Comparison of ENCODE assay signal across 1 cellular context in the genomic region with DNA sequence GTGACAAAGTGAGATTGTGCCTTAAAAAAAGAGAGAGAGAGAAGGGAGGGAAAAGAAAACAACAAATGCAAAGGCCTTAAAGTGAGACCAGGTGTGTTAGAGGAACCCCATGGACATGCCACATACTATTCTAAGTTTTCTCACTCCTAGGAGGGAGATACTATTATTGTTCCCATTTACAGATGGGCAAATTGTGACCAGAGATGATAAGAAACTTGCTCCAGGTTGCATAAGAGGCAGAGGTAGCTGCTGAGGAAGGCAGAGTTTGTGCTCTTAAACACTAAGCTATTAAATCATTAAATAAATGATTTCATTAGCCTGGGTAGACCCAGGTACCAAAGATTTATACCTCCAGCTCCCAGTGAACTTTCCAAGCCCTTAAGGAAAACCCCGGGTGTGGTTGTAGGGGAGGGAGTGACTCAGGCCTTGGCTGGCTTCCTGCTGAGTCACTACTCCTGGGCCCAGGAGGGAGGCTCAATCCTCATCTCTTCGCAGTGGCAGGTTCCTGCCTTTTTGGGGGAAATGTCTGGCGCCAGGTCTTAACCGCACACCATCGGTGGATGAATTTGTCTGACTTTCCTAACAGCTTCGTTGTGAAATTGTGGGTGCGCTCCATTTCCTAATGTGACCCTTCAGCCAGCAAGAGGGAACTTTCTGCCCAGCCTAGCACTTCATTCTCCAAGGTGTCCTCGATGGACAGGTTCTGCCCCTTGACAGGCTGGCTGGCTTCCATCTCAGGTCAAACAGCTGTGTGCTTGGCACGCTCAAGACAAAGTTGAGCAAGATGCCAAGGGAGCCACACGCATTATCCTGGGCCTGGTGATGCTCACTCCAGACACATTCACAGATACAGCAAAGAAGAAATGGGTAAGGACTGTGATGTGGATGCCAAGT.
TF ChIP-seq lines count a peak whose summit lies in the region.

No MANE protein-coding gene starts in this region.

TF ChIP-seq in K562, 482 proteins besides CTCF, POLR2A, EP300 and RAD21 (continued from another document and continues in another):
- TF ChIP-seq SIN3A (IDR thresholded peaks at IDR 0.05; ENCODE audit: borderline replicate concordance in 2 of 2, control insufficient read depth in 1 of 2, low read depth in 2 of 2, low read length in 2 of 2) (no peak), ZNF165 (CRISPR knock-in tag; IDR thresholded peaks at IDR 0.05; ENCODE audit: borderline replicate concordance) (no peak), FOXP1 (CRISPR knock-in tag; IDR thresholded peaks at IDR 0.05) (peak; percentile 46; the same call in 1 of the 2 replicates), TARDBP (IDR thresholded peaks at IDR 0.05) (no peak), PCBP2 (IDR thresholded peaks at IDR 0.05; ENCODE audit: low read depth, low read length, poor library complexity, severe bottlenecking) (no peak), FOXM1 (IDR thresholded peaks at IDR 0.05; ENCODE audit: low read depth) (peak; percentile 32; the same call in 1 of the 2 replicates), FOXM1 (CRISPR knock-in tag; IDR thresholded peaks at IDR 0.05; ENCODE audit: low read depth) (no peak), CCNT2 (IDR thresholded peaks at IDR 0.05; ENCODE audit: borderline replicate concordance, extremely low read depth, insufficient read length, low read depth, low read length) (no peak), CC2D1A (IDR thresholded peaks at IDR 0.05) (peak; percentile 20; the same call in 1 of the 2 replicates), ATF7 (IDR thresholded peaks at IDR 0.05) (peak; percentile 73; the same call in 1 of the 2 replicates), ZNF23 (CRISPR knock-in tag; IDR thresholded peaks at IDR 0.05) (no peak), ZNF408 (CRISPR knock-in tag; IDR thresholded peaks at IDR 0.05; ENCODE audit: low read depth) (no peak), C11orf30 (IDR thresholded peaks at IDR 0.05; ENCODE audit: low read depth) (peak; percentile 96), KAT7 (CRISPR knock-in tag; IDR thresholded peaks at IDR 0.05; ENCODE audit: borderline replicate concordance) (no peak), TAF1 (IDR thresholded peaks at IDR 0.05; ENCODE audit: control insufficient read depth, extremely low read depth, insufficient read depth, low read length, severe bottlenecking) (peak; percentile 27), ARID2 (IDR thresholded peaks at IDR 0.05) (no peak), ZNF175 (CRISPR knock-in tag; IDR thresholded peaks at IDR 0.05; ENCODE audit: low read depth) (0 out of 2 replicates have a peak, but pooled peaks have one; percentile 1)
- TF ChIP-seq, protein P1, sequence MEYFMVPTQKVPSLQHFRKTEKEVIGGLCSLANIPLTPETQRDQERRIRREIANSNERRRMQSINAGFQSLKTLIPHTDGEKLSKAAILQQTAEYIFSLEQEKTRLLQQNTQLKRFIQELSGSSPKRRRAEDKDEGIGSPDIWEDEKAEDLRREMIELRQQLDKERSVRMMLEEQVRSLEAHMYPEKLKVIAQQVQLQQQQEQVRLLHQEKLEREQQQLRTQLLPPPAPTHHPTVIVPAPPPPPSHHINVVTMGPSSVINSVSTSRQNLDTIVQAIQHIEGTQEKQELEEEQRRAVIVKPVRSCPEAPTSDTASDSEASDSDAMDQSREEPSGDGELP (CRISPR knock-in tag; IDR thresholded peaks at IDR 0.05; ENCODE audit: borderline replicate concordance) = peak; percentile 54; the same call in 1 of the 2 replicates
- TF ChIP-seq, protein P2, sequence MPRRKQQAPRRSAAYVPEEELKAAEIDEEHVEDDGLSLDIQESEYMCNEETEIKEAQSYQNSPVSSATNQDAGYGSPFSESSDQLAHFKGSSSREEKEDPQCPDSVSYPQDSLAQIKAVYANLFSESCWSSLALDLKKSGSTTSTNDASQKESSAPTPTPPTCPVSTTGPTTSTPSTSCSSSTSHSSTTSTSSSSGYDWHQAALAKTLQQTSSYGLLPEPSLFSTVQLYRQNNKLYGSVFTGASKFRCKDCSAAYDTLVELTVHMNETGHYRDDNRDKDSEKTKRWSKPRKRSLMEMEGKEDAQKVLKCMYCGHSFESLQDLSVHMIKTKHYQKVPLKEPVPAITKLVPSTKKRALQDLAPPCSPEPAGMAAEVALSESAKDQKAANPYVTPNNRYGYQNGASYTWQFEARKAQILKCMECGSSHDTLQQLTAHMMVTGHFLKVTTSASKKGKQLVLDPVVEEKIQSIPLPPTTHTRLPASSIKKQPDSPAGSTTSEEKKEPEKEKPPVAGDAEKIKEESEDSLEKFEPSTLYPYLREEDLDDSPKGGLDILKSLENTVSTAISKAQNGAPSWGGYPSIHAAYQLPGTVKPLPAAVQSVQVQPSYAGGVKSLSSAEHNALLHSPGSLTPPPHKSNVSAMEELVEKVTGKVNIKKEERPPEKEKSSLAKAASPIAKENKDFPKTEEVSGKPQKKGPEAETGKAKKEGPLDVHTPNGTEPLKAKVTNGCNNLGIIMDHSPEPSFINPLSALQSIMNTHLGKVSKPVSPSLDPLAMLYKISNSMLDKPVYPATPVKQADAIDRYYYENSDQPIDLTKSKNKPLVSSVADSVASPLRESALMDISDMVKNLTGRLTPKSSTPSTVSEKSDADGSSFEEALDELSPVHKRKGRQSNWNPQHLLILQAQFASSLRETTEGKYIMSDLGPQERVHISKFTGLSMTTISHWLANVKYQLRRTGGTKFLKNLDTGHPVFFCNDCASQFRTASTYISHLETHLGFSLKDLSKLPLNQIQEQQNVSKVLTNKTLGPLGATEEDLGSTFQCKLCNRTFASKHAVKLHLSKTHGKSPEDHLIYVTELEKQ (CRISPR knock-in tag; IDR thresholded peaks at IDR 0.05) = no peak
- TF ChIP-seq, protein P3, sequence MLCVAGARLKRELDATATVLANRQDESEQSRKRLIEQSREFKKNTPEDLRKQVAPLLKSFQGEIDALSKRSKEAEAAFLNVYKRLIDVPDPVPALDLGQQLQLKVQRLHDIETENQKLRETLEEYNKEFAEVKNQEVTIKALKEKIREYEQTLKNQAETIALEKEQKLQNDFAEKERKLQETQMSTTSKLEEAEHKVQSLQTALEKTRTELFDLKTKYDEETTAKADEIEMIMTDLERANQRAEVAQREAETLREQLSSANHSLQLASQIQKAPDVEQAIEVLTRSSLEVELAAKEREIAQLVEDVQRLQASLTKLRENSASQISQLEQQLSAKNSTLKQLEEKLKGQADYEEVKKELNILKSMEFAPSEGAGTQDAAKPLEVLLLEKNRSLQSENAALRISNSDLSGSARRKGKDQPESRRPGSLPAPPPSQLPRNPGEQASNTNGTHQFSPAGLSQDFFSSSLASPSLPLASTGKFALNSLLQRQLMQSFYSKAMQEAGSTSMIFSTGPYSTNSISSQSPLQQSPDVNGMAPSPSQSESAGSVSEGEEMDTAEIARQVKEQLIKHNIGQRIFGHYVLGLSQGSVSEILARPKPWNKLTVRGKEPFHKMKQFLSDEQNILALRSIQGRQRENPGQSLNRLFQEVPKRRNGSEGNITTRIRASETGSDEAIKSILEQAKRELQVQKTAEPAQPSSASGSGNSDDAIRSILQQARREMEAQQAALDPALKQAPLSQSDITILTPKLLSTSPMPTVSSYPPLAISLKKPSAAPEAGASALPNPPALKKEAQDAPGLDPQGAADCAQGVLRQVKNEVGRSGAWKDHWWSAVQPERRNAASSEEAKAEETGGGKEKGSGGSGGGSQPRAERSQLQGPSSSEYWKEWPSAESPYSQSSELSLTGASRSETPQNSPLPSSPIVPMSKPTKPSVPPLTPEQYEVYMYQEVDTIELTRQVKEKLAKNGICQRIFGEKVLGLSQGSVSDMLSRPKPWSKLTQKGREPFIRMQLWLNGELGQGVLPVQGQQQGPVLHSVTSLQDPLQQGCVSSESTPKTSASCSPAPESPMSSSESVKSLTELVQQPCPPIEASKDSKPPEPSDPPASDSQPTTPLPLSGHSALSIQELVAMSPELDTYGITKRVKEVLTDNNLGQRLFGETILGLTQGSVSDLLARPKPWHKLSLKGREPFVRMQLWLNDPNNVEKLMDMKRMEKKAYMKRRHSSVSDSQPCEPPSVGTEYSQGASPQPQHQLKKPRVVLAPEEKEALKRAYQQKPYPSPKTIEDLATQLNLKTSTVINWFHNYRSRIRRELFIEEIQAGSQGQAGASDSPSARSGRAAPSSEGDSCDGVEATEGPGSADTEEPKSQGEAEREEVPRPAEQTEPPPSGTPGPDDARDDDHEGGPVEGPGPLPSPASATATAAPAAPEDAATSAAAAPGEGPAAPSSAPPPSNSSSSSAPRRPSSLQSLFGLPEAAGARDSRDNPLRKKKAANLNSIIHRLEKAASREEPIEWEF (CRISPR knock-in tag; IDR thresholded peaks at IDR 0.05) = peak; percentile 64; the same call in 1 of the 2 replicates
- TF ChIP-seq, protein P4, sequence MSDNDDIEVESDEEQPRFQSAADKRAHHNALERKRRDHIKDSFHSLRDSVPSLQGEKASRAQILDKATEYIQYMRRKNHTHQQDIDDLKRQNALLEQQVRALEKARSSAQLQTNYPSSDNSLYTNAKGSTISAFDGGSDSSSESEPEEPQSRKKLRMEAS (CRISPR knock-in tag; IDR thresholded peaks at IDR 0.05) = 0 out of 2 replicates have a peak, but pooled peaks have one; percentile 23
- TF ChIP-seq, protein P5, sequence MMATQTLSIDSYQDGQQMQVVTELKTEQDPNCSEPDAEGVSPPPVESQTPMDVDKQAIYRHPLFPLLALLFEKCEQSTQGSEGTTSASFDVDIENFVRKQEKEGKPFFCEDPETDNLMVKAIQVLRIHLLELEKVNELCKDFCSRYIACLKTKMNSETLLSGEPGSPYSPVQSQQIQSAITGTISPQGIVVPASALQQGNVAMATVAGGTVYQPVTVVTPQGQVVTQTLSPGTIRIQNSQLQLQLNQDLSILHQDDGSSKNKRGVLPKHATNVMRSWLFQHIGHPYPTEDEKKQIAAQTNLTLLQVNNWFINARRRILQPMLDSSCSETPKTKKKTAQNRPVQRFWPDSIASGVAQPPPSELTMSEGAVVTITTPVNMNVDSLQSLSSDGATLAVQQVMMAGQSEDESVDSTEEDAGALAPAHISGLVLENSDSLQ (IDR thresholded peaks at IDR 0.05) = peak; percentile 7; the same call in 1 of the 2 replicates
- TF ChIP-seq, protein P6, sequence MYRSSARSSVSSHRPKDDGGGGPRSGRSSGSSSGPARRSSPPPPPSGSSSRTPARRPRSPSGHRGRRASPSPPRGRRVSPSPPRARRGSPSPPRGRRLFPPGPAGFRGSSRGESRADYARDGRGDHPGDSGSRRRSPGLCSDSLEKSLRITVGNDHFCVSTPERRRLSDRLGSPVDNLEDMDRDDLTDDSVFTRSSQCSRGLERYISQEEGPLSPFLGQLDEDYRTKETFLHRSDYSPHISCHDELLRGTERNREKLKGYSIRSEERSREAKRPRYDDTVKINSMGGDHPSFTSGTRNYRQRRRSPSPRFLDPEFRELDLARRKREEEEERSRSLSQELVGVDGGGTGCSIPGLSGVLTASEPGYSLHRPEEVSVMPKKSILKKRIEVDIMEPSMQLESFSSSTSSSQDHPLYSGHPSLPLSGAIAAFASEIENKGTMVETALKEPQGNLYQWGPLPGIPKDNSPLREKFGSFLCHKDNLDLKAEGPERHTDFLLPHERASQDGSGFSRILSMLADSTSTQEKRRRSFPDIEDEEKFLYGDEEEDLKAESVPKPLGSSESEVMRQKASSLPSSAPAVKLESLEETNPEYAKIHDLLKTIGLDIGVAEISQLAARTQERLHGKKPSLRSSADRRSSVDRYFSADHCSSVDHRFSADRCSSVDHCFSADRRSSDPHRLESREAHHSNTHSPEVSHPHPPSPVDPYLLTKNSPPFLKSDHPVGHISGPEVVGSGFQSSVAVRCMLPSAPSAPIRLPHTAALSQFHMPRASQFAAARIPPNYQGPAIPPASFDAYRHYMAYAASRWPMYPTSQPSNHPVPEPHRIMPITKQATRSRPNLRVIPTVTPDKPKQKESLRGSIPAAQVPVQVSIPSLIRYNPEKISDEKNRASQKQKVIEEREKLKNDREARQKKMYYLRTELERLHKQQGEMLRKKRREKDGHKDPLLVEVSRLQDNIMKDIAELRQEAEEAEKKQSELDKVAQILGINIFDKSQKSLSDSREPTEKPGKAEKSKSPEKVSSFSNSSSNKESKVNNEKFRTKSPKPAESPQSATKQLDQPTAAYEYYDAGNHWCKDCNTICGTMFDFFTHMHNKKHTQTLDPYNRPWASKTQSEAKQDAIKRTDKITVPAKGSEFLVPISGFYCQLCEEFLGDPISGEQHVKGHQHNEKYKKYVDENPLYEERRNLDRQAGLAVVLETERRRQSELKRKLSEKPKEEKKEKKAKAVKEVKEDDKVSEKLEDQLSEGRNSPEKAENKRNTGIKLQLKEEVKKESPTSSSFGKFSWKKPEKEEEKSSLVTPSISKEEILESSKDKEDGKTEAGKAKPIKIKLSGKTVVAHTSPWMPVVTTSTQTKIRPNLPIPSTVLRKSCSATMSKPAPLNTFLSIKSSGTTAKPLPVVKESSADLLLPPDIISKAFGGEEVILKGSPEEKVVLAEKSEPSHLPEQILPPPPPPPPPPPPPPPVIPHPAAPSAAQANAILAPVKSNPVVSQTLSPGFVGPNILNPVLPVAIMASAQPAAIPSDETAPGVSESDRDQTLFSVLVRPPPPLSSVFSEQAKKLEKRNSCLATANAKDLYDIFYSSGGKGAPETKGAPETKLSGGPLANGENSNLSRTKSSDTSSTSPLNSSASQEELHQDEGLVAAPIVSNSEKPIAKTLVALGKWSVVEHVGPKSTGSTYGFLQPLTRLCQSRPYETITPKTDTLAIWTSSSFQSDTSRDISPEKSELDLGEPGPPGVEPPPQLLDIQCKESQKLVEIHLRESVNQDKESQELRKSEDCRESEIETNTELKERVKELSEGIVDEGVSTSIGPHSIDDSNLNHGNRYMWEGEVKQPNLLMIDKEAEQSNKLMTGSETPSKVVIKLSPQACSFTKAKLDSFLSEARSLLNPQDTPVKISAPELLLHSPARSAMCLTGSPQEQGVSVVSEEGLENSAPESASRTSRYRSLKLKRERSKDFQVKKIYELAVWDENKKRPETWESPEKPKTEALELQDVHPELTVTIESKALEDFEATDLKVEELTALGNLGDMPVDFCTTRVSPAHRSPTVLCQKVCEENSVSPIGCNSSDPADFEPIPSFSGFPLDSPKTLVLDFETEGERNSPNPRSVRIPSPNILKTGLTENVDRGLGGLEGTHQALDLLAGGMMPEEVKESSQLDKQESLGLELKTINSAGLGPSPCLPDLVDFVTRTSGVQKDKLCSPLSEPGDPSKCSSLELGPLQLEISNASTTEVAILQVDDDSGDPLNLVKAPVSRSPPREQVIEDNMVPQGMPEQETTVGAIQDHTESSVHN (IDR thresholded peaks at IDR 0.05; ENCODE audit: borderline replicate concordance in 1 of 2, low read depth in 1 of 2) = peak in 1 of 2 experiments; percentile 55; a peak in 1 of 4 replicates
- TF ChIP-seq, protein P7, sequence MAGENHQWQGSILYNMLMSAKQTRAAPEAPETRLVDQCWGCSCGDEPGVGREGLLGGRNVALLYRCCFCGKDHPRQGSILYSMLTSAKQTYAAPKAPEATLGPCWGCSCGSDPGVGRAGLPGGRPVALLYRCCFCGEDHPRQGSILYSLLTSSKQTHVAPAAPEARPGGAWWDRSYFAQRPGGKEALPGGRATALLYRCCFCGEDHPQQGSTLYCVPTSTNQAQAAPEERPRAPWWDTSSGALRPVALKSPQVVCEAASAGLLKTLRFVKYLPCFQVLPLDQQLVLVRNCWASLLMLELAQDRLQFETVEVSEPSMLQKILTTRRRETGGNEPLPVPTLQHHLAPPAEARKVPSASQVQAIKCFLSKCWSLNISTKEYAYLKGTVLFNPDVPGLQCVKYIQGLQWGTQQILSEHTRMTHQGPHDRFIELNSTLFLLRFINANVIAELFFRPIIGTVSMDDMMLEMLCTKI (IDR thresholded peaks at IDR 0.05; ENCODE audit: partially characterized antibody) = no peak
- TF ChIP-seq, protein P8, sequence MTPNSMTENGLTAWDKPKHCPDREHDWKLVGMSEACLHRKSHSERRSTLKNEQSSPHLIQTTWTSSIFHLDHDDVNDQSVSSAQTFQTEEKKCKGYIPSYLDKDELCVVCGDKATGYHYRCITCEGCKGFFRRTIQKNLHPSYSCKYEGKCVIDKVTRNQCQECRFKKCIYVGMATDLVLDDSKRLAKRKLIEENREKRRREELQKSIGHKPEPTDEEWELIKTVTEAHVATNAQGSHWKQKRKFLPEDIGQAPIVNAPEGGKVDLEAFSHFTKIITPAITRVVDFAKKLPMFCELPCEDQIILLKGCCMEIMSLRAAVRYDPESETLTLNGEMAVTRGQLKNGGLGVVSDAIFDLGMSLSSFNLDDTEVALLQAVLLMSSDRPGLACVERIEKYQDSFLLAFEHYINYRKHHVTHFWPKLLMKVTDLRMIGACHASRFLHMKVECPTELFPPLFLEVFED (CRISPR knock-in tag; conservative IDR thresholded peaks at IDR 0.05) = no peak
